23 cellular contexts compared by ENCODE assay signal in genomic region chr18:24584205-24584604, GRCh38.
"Had no signal": no experiment of that assay in that cellular context is flagged by ENCODE, and none has a peak within 500 bp of the region (broad histone marks: within the 10 kb centered on the region; RNA-seq: fewer than 3 reads in every experiment).

No MANE protein-coding gene starts in this region.

- H3K4me3 Mint-ChIP-seq: naive thymus-derived CD8-positive, alpha-beta T cell; nephron progenitor cell; stimulated activated memory B cell treated with anti-CD40 and anti-IgM and Interleukin-4, amounts not matched to agents 10 μg/mL and 1 μg/mL and 100 μg/mL, for 72 hours had no signal

- H3K27ac ChIP-seq: dorsolateral prefrontal cortex, gastrocnemius medialis, heart left ventricle, hepatocyte, prostate gland, right atrium auricular region, thoracic aorta, tibial nerve, upper lobe of right lung, uterus had no signal

- H3K9me3 ChIP-seq: gastrocnemius medialis, heart left ventricle, prostate gland, right atrium auricular region, thoracic aorta, tibial nerve, upper lobe of right lung, uterus had no signal

- H3K36me3 ChIP-seq: gastrocnemius medialis, heart left ventricle, prostate gland, right atrium auricular region, thoracic aorta, tibial nerve, upper lobe of right lung, uterus had no signal

- H3K27me3 Mint-ChIP-seq: stimulated activated memory B cell treated with anti-CD40 and anti-IgM and Interleukin-4, amounts not matched to agents 10 μg/mL and 1 μg/mL and 100 μg/mL, for 72 hours had no signal

- H3K4me3 ChIP-seq: dorsolateral prefrontal cortex, gastrocnemius medialis, heart left ventricle, hepatocyte, prostate gland, right atrium auricular region, thoracic aorta, tibial nerve, upper lobe of right lung, uterus had no signal

- DNase-seq: effector CD4-positive, alpha-beta T cell; foreskin fibroblast; gastrocnemius medialis; heart left ventricle; kidney; naive thymus-derived CD8-positive, alpha-beta T cell; nephron progenitor cell; nucleus accumbens; stimulated activated CD4-positive, alpha-beta T cell treated with anti-CD3 and anti-CD28 coated beads, Interleukin-2, amount 100 ng/mL, for 24 hours; stimulated activated CD4-positive, alpha-beta T cell treated with anti-CD3 and anti-CD28 coated beads, Interleukin-4, amount 100 ng/mL, for 24 hours; stimulated activated naive CD8-positive, alpha-beta T cell treated with anti-CD3 and anti-CD28 coated beads, Interleukin-15, Interleukin-2, amounts not matched to agents 100 U/mL and 50 U/mL, for 24 hours; substantia nigra; upper lobe of right lung; uterus had no signal

- H3K27ac Mint-ChIP-seq: naive thymus-derived CD8-positive, alpha-beta T cell; nephron progenitor cell; stimulated activated memory B cell treated with anti-CD40 and anti-IgM and Interleukin-4, amounts not matched to agents 10 μg/mL and 1 μg/mL and 100 μg/mL, for 72 hours had no signal

- H3K4me1 Mint-ChIP-seq: naive thymus-derived CD8-positive, alpha-beta T cell; stimulated activated memory B cell treated with anti-CD40 and anti-IgM and Interleukin-4, amounts not matched to agents 10 μg/mL and 1 μg/mL and 100 μg/mL, for 72 hours had no signal

- H3K4me1 ChIP-seq: gastrocnemius medialis, heart left ventricle, prostate gland, right atrium auricular region, tibial nerve, upper lobe of right lung, uterus had no signal

- H3K9me3 Mint-ChIP-seq: naive thymus-derived CD8-positive, alpha-beta T cell; stimulated activated memory B cell treated with anti-CD40 and anti-IgM and Interleukin-4, amounts not matched to agents 10 μg/mL and 1 μg/mL and 100 μg/mL, for 72 hours had no signal

- H3K27me3 ChIP-seq: gastrocnemius medialis, hepatocyte, right atrium auricular region, tibial nerve, uterus had no signal

- H3K36me3 Mint-ChIP-seq: naive thymus-derived CD8-positive, alpha-beta T cell; stimulated activated memory B cell treated with anti-CD40 and anti-IgM and Interleukin-4, amounts not matched to agents 10 μg/mL and 1 μg/mL and 100 μg/mL, for 72 hours had no signal

- ATAC-seq: gastrocnemius medialis; heart left ventricle; left lobe of liver; naive thymus-derived CD8-positive, alpha-beta T cell; sciatic nerve; stimulated activated memory B cell treated with anti-CD40 and anti-IgM and Interleukin-4, amounts not matched to agents 10 μg/mL and 1 μg/mL and 100 μg/mL, for 72 hours; stimulated activated naive CD8-positive, alpha-beta T cell treated with anti-CD3 and anti-CD28 coated beads, Interleukin-15, Interleukin-2, amounts not matched to agents 100 U/mL and 50 U/mL, for 24 hours; upper lobe of right lung had no signal
